Comparison of ENCODE assay signal across 14 cellular contexts in genomic region chr7:44891372-44891771, GRCh38. TPM values are rescaled to one million over a fixed set of nuclear protein-coding genes. Genes with fewer than 3 reads are reported as not detected.
DNase-seq lines count a peak whose midpoint lies in the region; ATAC-seq and TF ChIP-seq lines count a peak whose summit lies in the region.
"Had no signal": no experiment of that assay in that cellular context is flagged by ENCODE, and none has a peak within 500 bp of the region (broad histone marks: within the 10 kb centered on the region; RNA-seq: fewer than 3 reads in every experiment).

No MANE protein-coding gene starts in this region.

- no peaks in the 10 kb centered on the region for H3K9me3 Mint-ChIP-seq in activated CD8-positive, alpha-beta T cell treated with anti-CD3 and anti-CD28 coated beads for 36 hours
- no peaks in the 10 kb centered on the region for H3K9me3 Mint-ChIP-seq in activated naive CD8-positive, alpha-beta T cell treated with anti-CD3 and anti-CD28 coated beads, Interleukin-2, amount 10 ng/mL, durations not matched to agents 7 days and 5 days

- peak; percentile 88 for ATAC-seq in activated CD8-positive, alpha-beta T cell treated with anti-CD3 and anti-CD28 coated beads for 36 hours
- peak; percentile 91 for ATAC-seq in activated naive CD8-positive, alpha-beta T cell treated with anti-CD3 and anti-CD28 coated beads, Interleukin-2, amount 10 ng/mL, durations not matched to agents 7 days and 5 days (ENCODE audit: low read depth)

- no peaks in the 10 kb centered on the region for H3K27me3 Mint-ChIP-seq in activated CD8-positive, alpha-beta T cell treated with anti-CD3 and anti-CD28 coated beads for 36 hours
- no peaks in the 10 kb centered on the region for H3K27me3 Mint-ChIP-seq in activated naive CD8-positive, alpha-beta T cell treated with anti-CD3 and anti-CD28 coated beads, Interleukin-2, amount 10 ng/mL, durations not matched to agents 7 days and 5 days

- CTCF ChIA-PET in activated CD8-positive, alpha-beta T cell treated with anti-CD3 and anti-CD28 coated beads for 36 hours (lab: Charles Lee): interaction anchor here (1.0 to 3.7 kb wide), 8 partner anchors 16 to 45 kb away, joined by 3 to 14 read pairs (median 4); no protein-coding TSS in a partner anchor

- intact Hi-C loops in activated CD8-positive, alpha-beta T cell treated with anti-CD3 and anti-CD28 coated beads for 36 hours (cut with micrococcal nuclease): no loop called here

- H3K27ac ChIP-seq in KOPT-K1 (ENCODE audit: low read depth, low read length, poor library complexity, severe bottlenecking): peak overlapping the region; percentile 90
- H3K27ac ChIP-seq: brain microvascular endothelial cell, Peyer's patch had no signal

- DNase-seq in activated CD8-positive, alpha-beta T cell treated with anti-CD3 and anti-CD28 coated beads for 36 hours: peak; percentile 79
- DNase-seq in activated naive CD8-positive, alpha-beta T cell treated with anti-CD3 and anti-CD28 coated beads, Interleukin-2, amount 10 ng/mL, durations not matched to agents 7 days and 5 days: peak; percentile 47
- DNase-seq in stimulated activated CD4-positive, alpha-beta T cell treated with anti-CD3 and anti-CD28 coated beads, Interleukin-4, amount 100 ng/mL, for 24 hours: peak; percentile 25
- DNase-seq in A172 (ENCODE audit: low spot score) (no peak), COLO668 (lab: John Stamatoyannopoulos, UW; ENCODE audit: unreplicated experiment) (no peak), dedifferentiated amniotic fluid mesenchymal stem cell (ENCODE audit: extremely low spot score) (no peak), MG63 (no peak)
- DNase-seq: brain microvascular endothelial cell, COR-L47, kidney, NCI-H1105, NCI-H510A, Peyer's patch had no signal

- peaks cover 34% of the 10 kb centered on the region for H3K4me1 Mint-ChIP-seq in activated CD8-positive, alpha-beta T cell treated with anti-CD3 and anti-CD28 coated beads for 36 hours (ENCODE audit: low read depth)
- H3K4me1 Mint-ChIP-seq in activated naive CD8-positive, alpha-beta T cell treated with anti-CD3 and anti-CD28 coated beads, Interleukin-2, amount 10 ng/mL, durations not matched to agents 7 days and 5 days: peaks cover 41% of the 10 kb centered on the region

- peak overlapping the region; percentile 96 for H3K27ac Mint-ChIP-seq in activated CD8-positive, alpha-beta T cell treated with anti-CD3 and anti-CD28 coated beads for 36 hours
- H3K27ac Mint-ChIP-seq in activated naive CD8-positive, alpha-beta T cell treated with anti-CD3 and anti-CD28 coated beads, Interleukin-2, amount 10 ng/mL, durations not matched to agents 7 days and 5 days: peak overlapping the region; percentile 98

- no peaks in the 10 kb centered on the region for H3K36me3 ChIP-seq in KOPT-K1 (ENCODE audit: insufficient read depth, low read length)
- no peaks in the 10 kb centered on the region for H3K36me3 ChIP-seq in MG63
- H3K36me3 ChIP-seq: brain microvascular endothelial cell, Peyer's patch had no signal

- H3K4me3 Mint-ChIP-seq in activated CD8-positive, alpha-beta T cell treated with anti-CD3 and anti-CD28 coated beads for 36 hours: peak overlapping the region; percentile 20
- peak overlapping the region; percentile 60 for H3K4me3 Mint-ChIP-seq in activated naive CD8-positive, alpha-beta T cell treated with anti-CD3 and anti-CD28 coated beads, Interleukin-2, amount 10 ng/mL, durations not matched to agents 7 days and 5 days

- H3K27me3 ChIP-seq in MG63: no peaks in the 10 kb centered on the region
- H3K27me3 ChIP-seq: brain microvascular endothelial cell, Peyer's patch had no signal

- no peaks in the 10 kb centered on the region for H3K9me3 ChIP-seq in KOPT-K1 (ENCODE audit: insufficient read depth, low read length, poor library complexity, severe bottlenecking)
- H3K9me3 ChIP-seq in MG63: no peaks in the 10 kb centered on the region
- H3K9me3 ChIP-seq: Peyer's patch had no signal

- POLR2A ChIA-PET in activated CD8-positive, alpha-beta T cell treated with anti-CD3 and anti-CD28 coated beads for 36 hours (lab: Charles Lee): interaction anchor here (0.6 to 2.4 kb wide), 10 partner anchors 10 to 94 kb away, joined by 3 to 14 read pairs (median 4); no protein-coding TSS in a partner anchor
- POLR2A ChIA-PET in activated naive CD8-positive, alpha-beta T cell treated with anti-CD3 and anti-CD28 coated beads, Interleukin-2, amount 10 ng/mL, durations not matched to agents 7 days and 5 days (lab: Charles Lee): interaction anchor here (0.8 to 2.5 kb wide), 5 partner anchors 14 to 309 kb away, joined by 3 to 14 read pairs (median 4); partner anchors contain the start of genes H2AZ2 and TMED4

- no peaks in the 10 kb centered on the region for H3K36me3 Mint-ChIP-seq in activated CD8-positive, alpha-beta T cell treated with anti-CD3 and anti-CD28 coated beads for 36 hours (ENCODE audit: low read depth)
- peaks cover 6% of the 10 kb centered on the region for H3K36me3 Mint-ChIP-seq in activated naive CD8-positive, alpha-beta T cell treated with anti-CD3 and anti-CD28 coated beads, Interleukin-2, amount 10 ng/mL, durations not matched to agents 7 days and 5 days

- no peak overlapping the region for H3K4me3 ChIP-seq in MG63
- H3K4me3 ChIP-seq: Peyer's patch had no signal

- TF ChIP-seq CTCF in activated CD8-positive, alpha-beta T cell treated with anti-CD3 and anti-CD28 coated beads for 36 hours (IDR thresholded peaks at IDR 0.05): no peak

RNA-seq across cellular contexts. Expression of gene PURB, which starts 6.0 kb away (rescaled TPM):
- 10 to 100 TPM; 20.5 to 21.0 TPM for total RNA-seq in activated CD8-positive, alpha-beta T cell treated with anti-CD3 and anti-CD28 coated beads for 36 hours
- total RNA-seq in activated naive CD8-positive, alpha-beta T cell treated with anti-CD3 and anti-CD28 coated beads, Interleukin-2, amount 10 ng/mL, durations not matched to agents 7 days and 5 days: 10 to 100 TPM; 34.8 to 35.6 TPM
- 16.9 and 20.9 TPM in 2 replicates for total RNA-seq in A172 (2014; rRNA removed; shearing (Covaris generic))
- total RNA-seq in MG63 (2014; rRNA removed; shearing (Covaris generic); ENCODE audit: low replicate concordance): 12.0 and 18.0 TPM in 2 replicates

RNA-seq across cellular contexts. Expression of gene H2AZ2, which starts 43.5 kb away (rescaled TPM):
- total RNA-seq in activated CD8-positive, alpha-beta T cell treated with anti-CD3 and anti-CD28 coated beads for 36 hours: 100 to 1,000 TPM; 242 to 271 TPM
- 100 to 1,000 TPM; 359 to 368 TPM for total RNA-seq in activated naive CD8-positive, alpha-beta T cell treated with anti-CD3 and anti-CD28 coated beads, Interleukin-2, amount 10 ng/mL, durations not matched to agents 7 days and 5 days
- total RNA-seq in A172 (2014; rRNA removed; shearing (Covaris generic)): 507 and 572 TPM in 2 replicates
- total RNA-seq in MG63 (2014; rRNA removed; shearing (Covaris generic); ENCODE audit: low replicate concordance): 352 and 425 TPM in 2 replicates

Comparison
In these comparisons a context has a peak if more than half of its experiments do, and no peak if none do; other contexts are left out.
1. DNase-seq: peak in activated CD8-positive, alpha-beta T cell treated with anti-CD3 and anti-CD28 coated beads for 36 hours (single experiment), activated naive CD8-positive, alpha-beta T cell treated with anti-CD3 and anti-CD28 coated beads, Interleukin-2, amount 10 ng/mL, durations not matched to agents 7 days and 5 days (single experiment) and stimulated activated CD4-positive, alpha-beta T cell treated with anti-CD3 and anti-CD28 coated beads, Interleukin-4, amount 100 ng/mL, for 24 hours (single experiment); none in A172 (single experiment), COLO668 (single experiment), dedifferentiated amniotic fluid mesenchymal stem cell (single experiment) and MG63 (single experiment).